12 cellular contexts compared by ENCODE assay signal in the genomic region with DNA sequence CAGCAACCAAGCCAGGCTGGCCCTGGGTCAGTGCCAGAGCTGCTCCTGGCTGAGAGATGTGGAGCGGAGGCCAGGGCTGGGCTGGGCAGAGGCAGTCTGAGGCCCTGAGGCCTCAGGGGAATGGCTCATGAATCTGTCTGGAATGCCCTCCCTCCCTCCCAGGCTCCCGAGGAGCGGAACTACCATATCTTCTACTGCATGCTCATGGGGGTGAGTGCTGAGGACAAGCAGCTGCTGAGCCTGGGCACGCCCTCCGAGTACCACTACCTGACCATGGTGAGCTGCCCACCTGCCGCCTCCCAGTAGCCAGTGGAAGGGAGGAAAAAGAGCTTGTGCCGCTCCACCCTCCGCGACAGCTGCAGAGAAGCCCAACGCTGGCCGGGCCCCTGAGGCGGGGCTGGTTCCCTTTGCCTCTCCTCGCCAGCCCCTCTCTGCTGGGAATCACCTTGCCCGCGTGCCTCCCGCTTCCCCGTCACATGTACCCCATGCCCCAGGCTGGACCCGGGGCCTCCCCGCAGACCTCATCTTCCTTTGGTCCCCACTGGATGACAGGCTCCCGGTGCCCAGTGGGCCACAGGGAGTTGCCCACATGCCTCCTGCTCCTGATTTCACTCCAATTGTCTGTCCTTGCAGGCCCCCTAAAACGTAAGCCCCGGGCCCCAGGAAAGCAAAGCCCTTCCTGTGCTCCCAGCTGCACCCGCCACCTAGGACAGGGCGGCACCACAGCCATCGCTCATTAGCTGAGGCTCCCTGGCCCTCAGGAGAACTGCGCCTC. TPM values are rescaled to one million over a fixed set of nuclear protein-coding genes. Genes with fewer than 3 reads are reported as not detected.
A peak's percentile ranks its signal among the peaks of the same experiment; 100 is the strongest.
DNase-seq lines count a peak whose midpoint lies in the region; ATAC-seq and TF ChIP-seq lines count a peak whose summit lies in the region.
"Had no signal": no experiment of that assay in that cellular context is flagged by ENCODE, and none has a peak within 500 bp of the region (broad histone marks: within the 10 kb centered on the region; RNA-seq: fewer than 3 reads in every experiment).

No MANE protein-coding gene starts in this region.

- H3K27me3 ChIP-seq in lower lobe of right lung (ENCODE audit: low read depth) = no peaks in the 10 kb centered on the region

- TF ChIP-seq CTCF in lower lobe of right lung (IDR thresholded peaks at IDR 0.05) = no peak
- no peak for TF ChIP-seq CTCF in type B pancreatic cell (conservative IDR thresholded peaks at IDR 0.05)

- H3K4me1 Mint-ChIP-seq in dendritic cell treated with granulocyte-macrophage colony-stimulating factor and Interleukin-4, amounts not matched to agents 40 ng/mL and 50 ng/mL, for 4 days (ENCODE audit: low read depth) = peaks cover 20% of the 10 kb centered on the region
- H3K4me1 Mint-ChIP-seq in type B pancreatic cell (ENCODE audit: unreplicated experiment) = no peaks in the 10 kb centered on the region

- H3K4me3 Mint-ChIP-seq in dendritic cell treated with granulocyte-macrophage colony-stimulating factor and Interleukin-4, amounts not matched to agents 40 ng/mL and 50 ng/mL, for 4 days = no peak overlapping the region
- H3K4me3 Mint-ChIP-seq in type B pancreatic cell = no peak overlapping the region

- peak; percentile 42 to 58 for ATAC-seq in lower lobe of right lung
- ATAC-seq in GM21529 (IDR thresholded peaks at IDR 0.05; ENCODE audit: unreplicated experiment) = no peak
- ATAC-seq in HG02678 (IDR thresholded peaks at IDR 0.05; ENCODE audit: unreplicated experiment) = no peak
- ATAC-seq: activated CD4-positive, CD25-positive, alpha-beta regulatory T cell treated with anti-CD3 and anti-CD28 coated beads, Interleukin-2, amount 50 U/mL, for 24 hours had no signal

- H3K9me3 ChIP-seq in lower lobe of right lung = no peaks in the 10 kb centered on the region

- no peaks in the 10 kb centered on the region for H3K27me3 Mint-ChIP-seq in dendritic cell treated with granulocyte-macrophage colony-stimulating factor and Interleukin-4, amounts not matched to agents 40 ng/mL and 50 ng/mL, for 4 days
- peaks cover 9% of the 10 kb centered on the region for H3K27me3 Mint-ChIP-seq in type B pancreatic cell

- no peak overlapping the region for H3K4me3 ChIP-seq in lower lobe of right lung

- no peak overlapping the region for H3K27ac ChIP-seq in lower lobe of right lung
- H3K27ac ChIP-seq: 22Rv1, epithelial cell of prostate, KMS-11 had no signal

- intact Hi-C loops in dendritic cell treated with granulocyte-macrophage colony-stimulating factor and Interleukin-4, amounts not matched to agents 40 ng/mL and 50 ng/mL, for 4 days (cut with micrococcal nuclease) = no loop called here
- intact Hi-C loops in lower lobe of right lung (cut with DNase I) = no loop called here

- H3K9me3 Mint-ChIP-seq in dendritic cell treated with granulocyte-macrophage colony-stimulating factor and Interleukin-4, amounts not matched to agents 40 ng/mL and 50 ng/mL, for 4 days = no peaks in the 10 kb centered on the region
- H3K9me3 Mint-ChIP-seq in type B pancreatic cell = no peaks in the 10 kb centered on the region

- peak; percentile 23 for DNase-seq in activated CD4-positive, CD25-positive, alpha-beta regulatory T cell treated with anti-CD3 and anti-CD28 coated beads, Interleukin-2, amount 50 U/mL, for 72 hours
- DNase-seq in activated CD4-positive, CD25-positive, alpha-beta regulatory T cell (lab: John Stamatoyannopoulos, UW) = no peak
- DNase-seq in lower lobe of right lung (no peak), type B pancreatic cell (ENCODE audit: extremely low spot score, unreplicated experiment) (peak; percentile 62)
- DNase-seq in stimulated activated CD4-positive, alpha-beta T cell treated with anti-CD3 and anti-CD28 coated beads, Interleukin-12 subunit alpha, Interleukin-12 subunit beta, amount 100 ng/mL, for 4 hours = no peak

- peak overlapping the region; percentile 9 for H3K27ac Mint-ChIP-seq in dendritic cell treated with granulocyte-macrophage colony-stimulating factor and Interleukin-4, amounts not matched to agents 40 ng/mL and 50 ng/mL, for 4 days
- H3K27ac Mint-ChIP-seq in type B pancreatic cell = no peak overlapping the region

- H3K36me3 ChIP-seq in lower lobe of right lung = no peaks in the 10 kb centered on the region

- H3K36me3 Mint-ChIP-seq in dendritic cell treated with granulocyte-macrophage colony-stimulating factor and Interleukin-4, amounts not matched to agents 40 ng/mL and 50 ng/mL, for 4 days (ENCODE audit: low read depth) = no peaks in the 10 kb centered on the region
- no peaks in the 10 kb centered on the region for H3K36me3 Mint-ChIP-seq in type B pancreatic cell

- H3K4me1 ChIP-seq in lower lobe of right lung = peaks cover 11% of the 10 kb centered on the region

RNA-seq across cellular contexts. Expression of gene MYO7B, which starts 41.1 kb away (rescaled TPM):
- total RNA-seq in lower lobe of right lung (5.2 TPM), type B pancreatic cell (ENCODE audit: low replicate concordance) (1.7 and 5.0 TPM in 2 replicates)

RNA-seq across cellular contexts. Expression of gene IWS1, which starts 50.3 kb away (rescaled TPM):
- 36.7 TPM for total RNA-seq in lower lobe of right lung
- total RNA-seq in type B pancreatic cell (ENCODE audit: low replicate concordance) = 45.3 and 46.1 TPM in 2 replicates

Comparison
In these comparisons a context has a peak if more than half of its experiments do, and no peak if none do; other contexts are left out.
1. DNase-seq: peak in activated CD4-positive, CD25-positive, alpha-beta regulatory T cell treated with anti-CD3 and anti-CD28 coated beads, Interleukin-2, amount 50 U/mL, for 72 hours (single experiment) and type B pancreatic cell (single experiment); none in activated CD4-positive, CD25-positive, alpha-beta regulatory T cell (0 of 4), lower lobe of right lung (single experiment) and stimulated activated CD4-positive, alpha-beta T cell treated with anti-CD3 and anti-CD28 coated beads, Interleukin-12 subunit alpha, Interleukin-12 subunit beta, amount 100 ng/mL, for 4 hours (single experiment).
2. ATAC-seq: peak in lower lobe of right lung (2 of 2); none in GM21529 (single experiment) and HG02678 (single experiment).